ENCODE assay signal across 11 cellular contexts in genomic region chr1:212981025-212981495, GRCh38. TPM values are rescaled to one million over a fixed set of nuclear protein-coding genes. Genes with fewer than 3 reads are reported as not detected.
A peak's percentile ranks its signal among the peaks of the same experiment; 100 is the strongest.
DNase-seq lines count a peak whose midpoint lies in the region; ATAC-seq and TF ChIP-seq lines count a peak whose summit lies in the region.
"Had no signal": no experiment of that assay in that cellular context is flagged by ENCODE, and none has a peak within 500 bp of the region (broad histone marks: within the 10 kb centered on the region; RNA-seq: fewer than 3 reads in every experiment).

No MANE protein-coding gene starts in this region.

- CTCF ChIA-PET in Caco-2 (lab: Charles Lee): no interaction called here
- CTCF ChIA-PET in SK-N-SH (lab: Yijun Ruan, JAX): interaction anchor here (1.6 kb wide), 1 partner anchor 14 kb away, joined by 4 read pairs; no protein-coding TSS in a partner anchor

- no peak overlapping the region for H3K27ac ChIP-seq in SK-N-SH (ENCODE audit: low read depth in 2 of 2, low read length in 1 of 2)
- H3K27ac ChIP-seq: epithelial cell of prostate had no signal

- no peaks in the 10 kb centered on the region for H3K36me3 ChIP-seq in Caco-2 (ENCODE audit: control insufficient read depth, insufficient read depth, low read length)
- H3K36me3 ChIP-seq in SK-N-SH (replicated peaks in 1 of 2; ENCODE audit: control insufficient read depth in 1 of 2, insufficient read depth in 2 of 2, low read length in 1 of 2): no peaks in the 10 kb centered on the region

- no peak overlapping the region for H3K9ac ChIP-seq in SK-N-SH

- H3K9me3 Mint-ChIP-seq in Caco-2 (ENCODE audit: unreplicated experiment) (no peaks in the 10 kb centered on the region), mesothelial cell of epicardium (no peaks in the 10 kb centered on the region)
- H3K9me3 Mint-ChIP-seq: CD8-positive, alpha-beta T cell had no signal

- H3K4me3 ChIP-seq in Caco-2 (ENCODE audit: low read depth, low read length) (no peak overlapping the region), SK-N-SH (ENCODE audit: low read depth in 2 of 2, low read length in 1 of 2) (no peak overlapping the region)

- H3K9me2 ChIP-seq in SK-N-SH: no peaks in the 10 kb centered on the region

- H3K4me1 Mint-ChIP-seq in Caco-2 (ENCODE audit: low read depth, unreplicated experiment) (no peaks in the 10 kb centered on the region), mesothelial cell of epicardium (peaks cover 16% of the 10 kb centered on the region)

- H3K27me3 ChIP-seq in Caco-2 (replicated peaks; ENCODE audit: control insufficient read depth, insufficient read depth, low read length): no peaks in the 10 kb centered on the region
- no peaks in the 10 kb centered on the region for H3K27me3 ChIP-seq in SK-N-SH (ENCODE audit: insufficient read depth)

- H2AFZ ChIP-seq in SK-N-SH (ENCODE audit: low read depth): no peak overlapping the region

- intact Hi-C loops in Caco-2 (cut with micrococcal nuclease; ENCODE audit: unreplicated experiment): no loop called here

- no peaks in the 10 kb centered on the region for H3K9me3 ChIP-seq in Caco-2
- H3K9me3 ChIP-seq in SK-N-SH: no peaks in the 10 kb centered on the region

- no peak for TF ChIP-seq RAD21 in SK-N-SH (IDR thresholded peaks at IDR 0.05; ENCODE audit: low read length)

- H3K36me3 Mint-ChIP-seq in Caco-2 (ENCODE audit: insufficient read depth, unreplicated experiment) (no peaks in the 10 kb centered on the region), mesothelial cell of epicardium (peaks cover 41% of the 10 kb centered on the region)
- H3K36me3 Mint-ChIP-seq: CD8-positive, alpha-beta T cell had no signal

- ATAC-seq in GM18498 (IDR thresholded peaks at IDR 0.05; ENCODE audit: unreplicated experiment) (no peak), GM21381 (IDR thresholded peaks at IDR 0.05; ENCODE audit: unreplicated experiment) (no peak), GM21390 (IDR thresholded peaks at IDR 0.05; ENCODE audit: unreplicated experiment) (no peak)
- ATAC-seq: CD8-positive, alpha-beta T cell had no signal

- no peaks in the 10 kb centered on the region for H3K79me2 ChIP-seq in SK-N-SH (ENCODE audit: insufficient read depth)

- H3K27ac Mint-ChIP-seq in Caco-2 (ENCODE audit: unreplicated experiment): no peak overlapping the region
- H3K27ac Mint-ChIP-seq in mesothelial cell of epicardium: peak overlapping the region; percentile 71
- H3K27ac Mint-ChIP-seq: CD8-positive, alpha-beta T cell had no signal

- no peaks in the 10 kb centered on the region for H3F3A ChIP-seq in SK-N-SH (replicated peaks; ENCODE audit: insufficient read depth)

- POLR2A ChIA-PET in Caco-2 (lab: Charles Lee) (no interaction called here), SK-N-SH (lab: Yijun Ruan, JAX) (no interaction called here)

- no TSS peak for BruUV-seq in Caco-2 (replicated peaks; lab: Mats Ljungman, UMichigan)

- no peak for TF ChIP-seq EP300 in SK-N-SH (IDR thresholded peaks at IDR 0.05; ENCODE audit: borderline replicate concordance in 1 of 2, low read depth in 1 of 2, low read length in 1 of 2)

- WGBS in SK-N-SH (ENCODE audit: low lambda C conversion rate): 77% methylated on average over 11 of the region's 11 CpGs

- H3K27me3 Mint-ChIP-seq in Caco-2 (ENCODE audit: insufficient read depth, unreplicated experiment) (no peaks in the 10 kb centered on the region), mesothelial cell of epicardium (ENCODE audit: low read depth) (no peaks in the 10 kb centered on the region)

- no peaks in the 10 kb centered on the region for H4K20me1 ChIP-seq in SK-N-SH (ENCODE audit: insufficient read depth)

- no peak overlapping the region for H3K4me2 ChIP-seq in SK-N-SH

- H3K4me1 ChIP-seq in Caco-2: no peaks in the 10 kb centered on the region
- peaks cover 0 to 4% of the 10 kb centered on the region in 2 experiments; a peak in 1 of 4 replicates for H3K4me1 ChIP-seq in SK-N-SH (ENCODE audit: control insufficient read depth in 1 of 2, insufficient read depth in 2 of 2, low read depth in 1 of 2, low read length in 1 of 2)

- H3K4me3 Mint-ChIP-seq in Caco-2 (ENCODE audit: unreplicated experiment): no peak overlapping the region
- no peak overlapping the region for H3K4me3 Mint-ChIP-seq in mesothelial cell of epicardium
- H3K4me3 Mint-ChIP-seq: CD8-positive, alpha-beta T cell had no signal

- TF ChIP-seq CTCF in Caco-2 (IDR thresholded peaks at IDR 0.05; ENCODE audit: insufficient read depth in 1 of 2, low read depth in 1 of 2, low read length in 1 of 2, severe bottlenecking in 1 of 2, unreplicated experiment in 1 of 2): no peak
- no peak for TF ChIP-seq CTCF in mesothelial cell of epicardium (IDR thresholded peaks at IDR 0.05; ENCODE audit: unreplicated experiment)
- no peak for TF ChIP-seq CTCF in SK-N-SH (IDR thresholded peaks at IDR 0.05)

- DNase-seq in Caco-2: peak; percentile 21 to 56
- DNase-seq in NCI-H1694 treated with DMSO at 0.1 percent for 48 hours (lab: John Stamatoyannopoulos, UW): peak; percentile 78
- DNase-seq in dermis blood vessel endothelial cell: peak; percentile 24
- no peak for DNase-seq in mesothelial cell of epicardium (ENCODE audit: low spot score in 2 of 2, unreplicated experiment in 2 of 2)
- DNase-seq in SK-N-SH: no peak
- DNase-seq: activated gamma-delta T cell treated with Interleukin-2 at 50 U/mL for 16 hours had no signal

TF ChIP-seq in SK-N-SH, 30 proteins besides CTCF, POLR2A, EP300 and RAD21:
- TF ChIP-seq FOXM1 (IDR thresholded peaks at IDR 0.05; ENCODE audit: low read depth) (no peak), FOSL2 (IDR thresholded peaks at IDR 0.05; ENCODE audit: borderline replicate concordance, low read depth) (no peak), POLR2AphosphoS5 (IDR thresholded peaks at IDR 0.05; ENCODE audit: low read depth, low read length) (no peak), GATA2 (CRISPR knock-in tag; IDR thresholded peaks at IDR 0.05) (no peak), JUND (IDR thresholded peaks at IDR 0.05) (no peak), SMC3 (IDR thresholded peaks at IDR 0.05; ENCODE audit: low read depth, low read length) (no peak), SIN3A (IDR thresholded peaks at IDR 0.05; ENCODE audit: borderline replicate concordance, low read depth, low read length) (no peak)

RNA-seq across cellular contexts. Expression of gene VASH2, which starts 30.7 kb away (rescaled TPM):
- total RNA-seq in Caco-2 (2022): 2.9 and 3.2 TPM in 2 replicates
- total RNA-seq in dermis blood vessel endothelial cell: 0.17 and 0.19 TPM in 2 replicates
- total RNA-seq in mesothelial cell of epicardium: 39.1 to 43.8 TPM (median 43.6 TPM) in 3 replicates
- polyA plus RNA-seq in SK-N-SH (2012; rRNA removed): 0.41 and 0.55 TPM in 2 replicates
- polyA plus RNA-seq in SK-N-SH (2012; cell fraction: cytosol; rRNA removed): 0.50 and 0.80 TPM in 2 replicates
- polyA plus RNA-seq in SK-N-SH (2012; cell fraction: nucleus; rRNA removed): 0.69 and 1.2 TPM in 2 replicates
- total RNA-seq: CD8-positive, alpha-beta T cell had no signal

RNA-seq across cellular contexts. Expression of gene ANGEL2, which starts 34.6 kb away (rescaled TPM):
- 33.8 and 34.8 TPM in 2 replicates for total RNA-seq in Caco-2 (2022)
- 40.9 and 43.1 TPM in 2 replicates for total RNA-seq in dermis blood vessel endothelial cell
- 44.7 to 47.4 TPM (median 45.2 TPM) in 3 replicates for total RNA-seq in mesothelial cell of epicardium
- polyA plus RNA-seq in SK-N-SH (2012; rRNA removed): 14.0 and 17.8 TPM in 2 replicates
- polyA plus RNA-seq in SK-N-SH (2012; cell fraction: cytosol; rRNA removed): 14.7 and 15.7 TPM in 2 replicates
- 17.9 and 40.1 TPM in 2 replicates for polyA plus RNA-seq in SK-N-SH (2012; cell fraction: nucleus; rRNA removed)

Comparison
In these comparisons a context has a peak if more than half of its experiments do, and no peak if none do; other contexts are left out.
1. DNase-seq: peak in Caco-2 (2 of 2), NCI-H1694 treated with DMSO at 0.1 percent for 48 hours (single experiment) and dermis blood vessel endothelial cell (single experiment); none in mesothelial cell of epicardium (0 of 2) and SK-N-SH (single experiment).